ENCODE assay signal across 17 cellular contexts in the genomic region with DNA sequence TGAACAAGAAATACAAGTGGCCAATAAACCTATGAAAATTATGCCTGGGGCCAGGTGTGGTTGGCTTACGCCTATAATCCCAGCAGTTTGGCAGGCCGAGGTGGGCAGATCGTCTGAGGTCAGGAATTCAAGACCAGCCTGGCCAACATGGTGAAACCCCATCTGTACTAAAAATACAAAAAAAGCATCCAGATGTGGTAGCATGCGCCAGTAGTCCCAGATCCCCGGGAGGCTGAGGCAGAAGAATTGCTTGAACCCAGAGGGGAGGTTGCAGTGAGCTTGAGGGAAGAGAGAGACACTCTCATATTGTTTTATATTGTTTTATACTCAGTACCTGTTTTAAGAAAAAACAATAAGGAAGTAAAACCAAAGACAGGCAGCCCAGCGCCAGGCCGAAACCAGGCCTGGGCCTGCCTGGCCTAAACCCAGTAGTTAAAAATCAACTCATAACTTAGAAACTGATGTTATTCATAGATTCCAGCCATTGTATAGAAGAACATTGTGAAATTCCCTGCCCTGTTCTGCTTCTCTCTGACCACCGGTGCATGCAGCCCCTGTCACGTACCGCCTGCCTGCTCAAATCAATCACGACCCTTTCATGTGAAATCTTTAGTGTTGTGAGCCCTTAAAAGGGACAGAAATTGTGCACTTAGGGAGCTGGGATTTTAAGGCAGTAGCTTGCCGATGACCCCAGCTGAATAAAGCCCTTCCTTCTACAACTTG. TPM values are rescaled to one million over a fixed set of nuclear protein-coding genes. Genes with fewer than 3 reads are reported as not detected.
DNase-seq lines count a peak whose midpoint lies in the region; ATAC-seq and TF ChIP-seq lines count a peak whose summit lies in the region.
"Not testable (repeated sequence)": the region's sequence is repeated elsewhere in the genome, so short reads cannot be mapped to it uniquely, and the experiment has no call there.
"Had no signal": no experiment of that assay in that cellular context is flagged by ENCODE, and none has a peak within 500 bp of the region (broad histone marks: within the 10 kb centered on the region; RNA-seq: fewer than 3 reads in every experiment).

No MANE protein-coding gene starts in this region.

- H3K9me3 ChIP-seq in neuron (ENCODE audit: low read length) = not testable (repeated sequence)

- TF ChIP-seq CTCF in GM12875 (IDR thresholded peaks at IDR 0.05; ENCODE audit: borderline replicate concordance, insufficient read depth, low read depth, low read length); chondrocyte (IDR thresholded peaks at IDR 0.05); kidney epithelial cell (IDR thresholded peaks at IDR 0.05; ENCODE audit: insufficient read depth, low read length, poor library complexity, severe bottlenecking); type B pancreatic cell (conservative IDR thresholded peaks at IDR 0.05): not testable (repeated sequence)

- H3K9me3 Mint-ChIP-seq in IgD-negative memory B cell; chondrocyte (ENCODE audit: low read depth); type B pancreatic cell: not testable (repeated sequence)

- peak overlapping the region; percentile 36 for H3K4me3 ChIP-seq in GM12875 (ENCODE audit: low read depth, low read length)
- H3K4me3 ChIP-seq in kidney epithelial cell (ENCODE audit: low read depth, low read length) = peak overlapping the region; percentile 45
- peak overlapping the region; percentile 21 for H3K4me3 ChIP-seq in neuron (ENCODE audit: low read length)

- H3K27me3 Mint-ChIP-seq in IgD-negative memory B cell; chondrocyte (ENCODE audit: low read depth); type B pancreatic cell: not testable (repeated sequence)

- not testable (repeated sequence) for H3K36me3 ChIP-seq in kidney epithelial cell (ENCODE audit: control insufficient read depth, insufficient read depth, low read length); neuron (ENCODE audit: insufficient read depth, low read length)

- H3K4me3 Mint-ChIP-seq in IgD-negative memory B cell (peak overlapping the region; percentile 13 to 88 (median 50)), type B pancreatic cell (peak overlapping the region; percentile 72)
- not testable (repeated sequence) for H3K4me3 Mint-ChIP-seq in chondrocyte (ENCODE audit: unreplicated experiment)

- peak overlapping the region; percentile 44 for H2AFZ ChIP-seq in neuron (ENCODE audit: low read depth, low read length)

- H3K27ac Mint-ChIP-seq in IgD-negative memory B cell (peak overlapping the region; percentile 19 to 91 (median 88)), chondrocyte (ENCODE audit: unreplicated experiment) (peak overlapping the region; percentile 61)
- not testable (repeated sequence) for H3K27ac Mint-ChIP-seq in type B pancreatic cell

- not testable (repeated sequence) for H3K27me3 ChIP-seq in kidney epithelial cell (ENCODE audit: control insufficient read depth, insufficient read depth, low read length); neuron (ENCODE audit: insufficient read depth, low read length)

- H3K4me1 Mint-ChIP-seq in IgD-negative memory B cell (peaks cover 9 to 18% (median 11%) of the 10 kb centered on the region in 3 donors), type B pancreatic cell (ENCODE audit: unreplicated experiment) (peaks cover 22% of the 10 kb centered on the region)
- H3K4me1 Mint-ChIP-seq in chondrocyte (ENCODE audit: low read depth) = not testable (repeated sequence)

- not testable (repeated sequence) for DNase-seq in chondrocyte (ENCODE audit: low spot score); kidney epithelial cell (ENCODE audit: low read depth); type B pancreatic cell (ENCODE audit: extremely low spot score, unreplicated experiment)

- H3K36me3 Mint-ChIP-seq in IgD-negative memory B cell; chondrocyte (ENCODE audit: low read depth); type B pancreatic cell: not testable (repeated sequence)

- ATAC-seq in GM19395 (IDR thresholded peaks at IDR 0.05; ENCODE audit: unreplicated experiment) (peak; percentile 61), HG02642 (IDR thresholded peaks at IDR 0.05; ENCODE audit: poor library complexity, unreplicated experiment) (peak; percentile 45)

- H3K4me1 ChIP-seq in neuron (ENCODE audit: insufficient read depth, low read length) = peaks cover 22% of the 10 kb centered on the region

RNA-seq across cellular contexts. Expression of gene UBE2D2, which starts 35.4 kb away (rescaled TPM):
- 313 TPM for polyA plus RNA-seq in IgD-negative memory B cell
- total RNA-seq in chondrocyte (110 to 129 TPM (median 117 TPM) in 3 replicates), kidney epithelial cell (120 and 127 TPM in 2 replicates), type B pancreatic cell (ENCODE audit: low replicate concordance) (140 and 153 TPM in 2 replicates)

RNA-seq across cellular contexts. Expression of gene STING1, which starts 43.2 kb away (rescaled TPM):
- 3.8 TPM for polyA plus RNA-seq in IgD-negative memory B cell
- 26.6 to 59.2 TPM (median 58.4 TPM) in 3 replicates for total RNA-seq in chondrocyte
- total RNA-seq in kidney epithelial cell = 15.5 and 17.5 TPM in 2 replicates
- 4.1 and 7.7 TPM in 2 replicates for total RNA-seq in type B pancreatic cell (ENCODE audit: low replicate concordance)

RNA-seq across cellular contexts. Expression of gene SMIM33, which starts 54.9 kb away (rescaled TPM):
- not detected for polyA plus RNA-seq in IgD-negative memory B cell
- total RNA-seq in chondrocyte (not detected in 3 replicates), kidney epithelial cell (not detected in 2 replicates), type B pancreatic cell (ENCODE audit: low replicate concordance) (not detected in 2 replicates)
- total RNA-seq: aorta, fibroblast of villous mesenchyme, H4, left lobe of liver, mesenteric fat pad, RPMI7951, sigmoid colon, SJSA1 had no signal
- polyA plus RNA-seq: aorta, heart left ventricle had no signal
